Comparison of ENCODE assay signal across 11 cellular contexts in genomic region chr12:124267205-124267778, GRCh38. TPM values are rescaled to one million over a fixed set of nuclear protein-coding genes. Genes with fewer than 3 reads are reported as not detected.
"Had no signal": no experiment of that assay in that cellular context is flagged by ENCODE, and none has a peak within 500 bp of the region (broad histone marks: within the 10 kb centered on the region; RNA-seq: fewer than 3 reads in every experiment).

No MANE protein-coding gene starts in this region.

- H3K36me3 ChIP-seq: HAP-1 had no signal

- H2AFZ ChIP-seq: GM23248, GM23338 had no signal

- H3K4me3 Mint-ChIP-seq: GM23338, H9, HFFc6 had no signal

- FAIRE-seq: H54 had no signal

- H3K27ac ChIP-seq: GM23248 had no signal

- DNase-seq: GM23248, GOT3, H7, H9, HCEC 1CT, HFFc6 had no signal

- H3K9me3 ChIP-seq: HAP-1 had no signal

- H3K9me3 Mint-ChIP-seq: HFFc6 had no signal

- H3K4me3 ChIP-seq: GM23248, GM23338, HAP-1 had no signal

- H3K27ac Mint-ChIP-seq: GM23338, H9, HFFc6 had no signal

- H3K4me2 ChIP-seq: GM23338 had no signal

- H3K4me1 ChIP-seq: HAP-1 had no signal

- H3K9ac ChIP-seq: GM23248 had no signal

- ATAC-seq: GM23338, HCT116 had no signal

RNA-seq across cellular contexts. Expression of gene RFLNA, which starts 27.6 kb away (rescaled TPM):
- total RNA-seq: H4, HFFc6 had no signal
